15 cellular contexts compared by ENCODE assay signal in genomic region chr22:48575567-48576332, GRCh38.
DNase-seq lines count a peak whose midpoint lies in the region; ATAC-seq, FAIRE-seq and TF ChIP-seq lines count a peak whose summit lies in the region.
"Had no signal": no experiment of that assay in that cellular context is flagged by ENCODE, and none has a peak within 500 bp of the region (broad histone marks: within the 10 kb centered on the region; RNA-seq: fewer than 3 reads in every experiment).

No MANE protein-coding gene starts in this region.

- no peak overlapping the region for H3K56ac ChIP-seq in H1 (replicated peaks; ENCODE audit: insufficient read length, low read depth, low read length)

- H3K27me3 Mint-ChIP-seq in stimulated activated naive CD8-positive, alpha-beta T cell treated with anti-CD3 and anti-CD28 coated beads, Interleukin-15, amount 100 ng/mL, for 72 hours: peaks cover 55% of the 10 kb centered on the region
- H3K27me3 Mint-ChIP-seq in type B pancreatic cell: peaks cover 35% of the 10 kb centered on the region

- H3K4me2 ChIP-seq in H1 (ENCODE audit: insufficient read depth in 1 of 2, low read depth in 2 of 2, low read length in 2 of 2): peak overlapping the region in 1 of 2 experiments; percentile 53; a peak in 3 of 4 replicates

- peaks cover 0 to 10% (median 4%) of the 10 kb centered on the region in 4 experiments; a peak in 2 of 7 replicates for H3K4me1 ChIP-seq in H1 (replicated peaks in 1 of 4; ENCODE audit: control insufficient read depth in 3 of 4, insufficient read depth in 4 of 4, low read length in 3 of 4)
- H3K4me1 ChIP-seq: BE2C had no signal

- TF ChIP-seq CTCF in H1 (IDR thresholded peaks at IDR 0.05; ENCODE audit: control extremely low read depth in 1 of 3, insufficient read depth in 1 of 3, low read depth in 1 of 3, low read length in 3 of 3) (no peak), omental fat pad (IDR thresholded peaks at IDR 0.05) (no peak), type B pancreatic cell (conservative IDR thresholded peaks at IDR 0.05) (no peak)

- no peak overlapping the region for H2AK5ac ChIP-seq in H1 (ENCODE audit: low read depth, low read length)

- H2BK12ac ChIP-seq in H1 (ENCODE audit: low read depth, low read length): no peak overlapping the region

- CTCF ChIA-PET in H1 (lab: Charles Lee; ENCODE audit: partially characterized antibody): interaction anchor here (1.7 kb wide), 1 partner anchor 366 kb away, joined by 3 read pairs; no protein-coding TSS in a partner anchor

- H3K9me3 Mint-ChIP-seq in stimulated activated naive CD8-positive, alpha-beta T cell treated with anti-CD3 and anti-CD28 coated beads, Interleukin-15, amount 100 ng/mL, for 72 hours: peaks cover 13 to 16% of the 10 kb centered on the region in 2 donors
- no peaks in the 10 kb centered on the region for H3K9me3 Mint-ChIP-seq in type B pancreatic cell

- no peak overlapping the region for H2BK20ac ChIP-seq in H1 (ENCODE audit: low read length)

- no peaks in the 10 kb centered on the region for H3K4me1 Mint-ChIP-seq in stimulated activated naive CD8-positive, alpha-beta T cell treated with anti-CD3 and anti-CD28 coated beads, Interleukin-15, amount 100 ng/mL, for 72 hours
- peaks cover 12% of the 10 kb centered on the region for H3K4me1 Mint-ChIP-seq in type B pancreatic cell (ENCODE audit: unreplicated experiment)
- H3K4me1 Mint-ChIP-seq: activated naive CD8-positive, alpha-beta T cell treated with anti-CD3 and anti-CD28 coated beads for 36 hours; stimulated activated effector memory CD8-positive, alpha-beta T cell treated with anti-CD3 and anti-CD28 coated beads, Interleukin-12 subunit alpha, Interleukin-12 subunit beta, amount 100 ng/mL, for 72 hours had no signal

- H3K79me2 ChIP-seq in H1 (ENCODE audit: control insufficient read depth in 1 of 2, insufficient read depth in 2 of 2, low read length in 2 of 2): peaks cover 0 to 7% of the 10 kb centered on the region in 2 experiments; a peak in 1 of 4 replicates

- H3K36me3 ChIP-seq in H1 (ENCODE audit: control insufficient read depth in 2 of 4, insufficient read depth in 4 of 4, low read length in 3 of 4): no peaks in the 10 kb centered on the region
- H3K36me3 ChIP-seq: BE2C, gastroesophageal sphincter had no signal

- H3K4me3 ChIP-seq in H1 (ENCODE audit: extremely low read depth in 1 of 4, insufficient read depth in 2 of 4, low read depth in 3 of 4, low read length in 4 of 4): peak overlapping the region in 3 of 4 experiments; percentile 46 to 69 (median 47); a peak in 5 of 8 replicates

- no peak for TF ChIP-seq EP300 in H1 (IDR thresholded peaks at IDR 0.05; ENCODE audit: borderline replicate concordance in 1 of 2, low read depth in 2 of 2, low read length in 2 of 2)

- DNase-seq in stimulated activated naive CD8-positive, alpha-beta T cell treated with anti-CD3 and anti-CD28 coated beads, Interleukin-15, amount 100 ng/mL, for 72 hours: no peak
- no peak for DNase-seq in stimulated activated naive CD8-positive, alpha-beta T cell treated with anti-CD3 and anti-CD28 coated beads, Interleukin-15, Interleukin-2, amounts not matched to agents 100 U/mL and 50 U/mL, for 24 hours
- DNase-seq in H1 (ENCODE audit: low read depth in 1 of 2, low spot score in 2 of 2) (no peak), omental fat pad (ENCODE audit: low spot score) (no peak), NCI-H2171 (lab: John Stamatoyannopoulos, UW) (no peak), NCI-H2081 treated with DMSO at 0.1 percent for 48 hours (lab: John Stamatoyannopoulos, UW) (no peak), amygdala (lab: John Stamatoyannopoulos, UW) (no peak), type B pancreatic cell (ENCODE audit: extremely low spot score, unreplicated experiment) (no peak)
- DNase-seq: activated CD4-positive, alpha-beta T cell treated with anti-CD3 and anti-CD28 coated beads for 1 hour; activated T-cell treated with anti-CD3 and anti-CD28 coated beads for 4 hours; BE2C had no signal

- H3K9me3 ChIP-seq in H1 (ENCODE audit: insufficient read depth in 2 of 2, low read depth in 1 of 2, low read length in 1 of 2): peaks cover 2 to 3% of the 10 kb centered on the region in 2 experiments; a peak in 3 of 4 replicates

- no peak overlapping the region for H3K4me3 Mint-ChIP-seq in stimulated activated naive CD8-positive, alpha-beta T cell treated with anti-CD3 and anti-CD28 coated beads, Interleukin-15, amount 100 ng/mL, for 72 hours
- no peak overlapping the region for H3K4me3 Mint-ChIP-seq in type B pancreatic cell
- H3K4me3 Mint-ChIP-seq: activated naive CD8-positive, alpha-beta T cell treated with anti-CD3 and anti-CD28 coated beads for 36 hours; stimulated activated effector memory CD8-positive, alpha-beta T cell treated with anti-CD3 and anti-CD28 coated beads, Interleukin-12 subunit alpha, Interleukin-12 subunit beta, amount 100 ng/mL, for 72 hours had no signal

- H4K20me1 ChIP-seq in H1 (replicated peaks in 1 of 2; ENCODE audit: control insufficient read depth in 1 of 2, insufficient read depth in 2 of 2, low read length in 2 of 2): peaks cover 17 to 23% of the 10 kb centered on the region in 2 experiments

- no CpG with 5 or more reads among the region's 128 CpGs for WGBS in H1 (ENCODE audit: extremely low coverage in 1 of 2, insufficient coverage in 1 of 2, insufficient read length in 1 of 2, insufficient replicate concordance in 2 of 2, low coverage in 1 of 2, low lambda C conversion rate in 2 of 2, missing lambda C conversion rate in 1 of 2), 2 experiments

- H3K23me2 ChIP-seq in H1 (ENCODE audit: low read depth, low read length): peaks cover 4% of the 10 kb centered on the region; the same call in 1 of the 2 replicates

- H2BK120ac ChIP-seq in H1 (replicated peaks; ENCODE audit: low read depth, low read length): no peak overlapping the region

- H3K18ac ChIP-seq in H1 (ENCODE audit: extremely low read depth, low read length): no peak overlapping the region

- H3K27me3 ChIP-seq in H1 (replicated peaks in 1 of 4; ENCODE audit: control insufficient read depth in 3 of 4, extremely low read depth in 1 of 4, insufficient read depth in 3 of 4, low read length in 3 of 4): peaks cover 0 to 12% (median 3%) of the 10 kb centered on the region in 4 experiments; a peak in 3 of 7 replicates
- H3K27me3 ChIP-seq: BE2C had no signal

- H3K9ac ChIP-seq in H1 (replicated peaks in 1 of 4; ENCODE audit: extremely low read depth in 1 of 4, low read depth in 3 of 4, low read length in 3 of 4): peak overlapping the region in 1 of 4 experiments; percentile 73; a peak in 1 of 7 replicates

- H4K91ac ChIP-seq in H1 (replicated peaks; ENCODE audit: insufficient read length, low read length): no peak overlapping the region

- no peak overlapping the region for H3K23ac ChIP-seq in H1 (ENCODE audit: insufficient read length)

- no peak overlapping the region for H2AFZ ChIP-seq in H1 (ENCODE audit: low read length)

- no peak overlapping the region for H3K27ac ChIP-seq in H1 (ENCODE audit: low read depth, low read length)

- no peak overlapping the region for H3K27ac Mint-ChIP-seq in stimulated activated naive CD8-positive, alpha-beta T cell treated with anti-CD3 and anti-CD28 coated beads, Interleukin-15, amount 100 ng/mL, for 72 hours
- H3K27ac Mint-ChIP-seq in type B pancreatic cell: no peak overlapping the region
- H3K27ac Mint-ChIP-seq: activated naive CD8-positive, alpha-beta T cell treated with anti-CD3 and anti-CD28 coated beads for 36 hours; stimulated activated effector memory CD8-positive, alpha-beta T cell treated with anti-CD3 and anti-CD28 coated beads, Interleukin-12 subunit alpha, Interleukin-12 subunit beta, amount 100 ng/mL, for 72 hours had no signal

- peak; percentile 5 for ATAC-seq in stimulated activated naive CD8-positive, alpha-beta T cell treated with anti-CD3 and anti-CD28 coated beads, Interleukin-15, amount 100 ng/mL, for 72 hours
- ATAC-seq in stimulated activated naive CD8-positive, alpha-beta T cell treated with anti-CD3 and anti-CD28 coated beads, Interleukin-15, Interleukin-2, amounts not matched to agents 100 U/mL and 50 U/mL, for 24 hours: no peak
- peak; percentile 49 for ATAC-seq in omental fat pad (ENCODE audit: low FRiP score)

- H3K36me3 Mint-ChIP-seq in type B pancreatic cell: no peaks in the 10 kb centered on the region
- H3K36me3 Mint-ChIP-seq: activated naive CD8-positive, alpha-beta T cell treated with anti-CD3 and anti-CD28 coated beads for 36 hours; stimulated activated effector memory CD8-positive, alpha-beta T cell treated with anti-CD3 and anti-CD28 coated beads, Interleukin-12 subunit alpha, Interleukin-12 subunit beta, amount 100 ng/mL, for 72 hours had no signal

- POLR2A ChIA-PET in H1 (lab: Charles Lee; ENCODE audit: partially characterized antibody): no interaction called here

- H3K79me1 ChIP-seq in H1 (ENCODE audit: low read depth, low read length): peaks cover 4% of the 10 kb centered on the region

- no peak for FAIRE-seq in H1 (lab: Jason Lieb, UNC)
- FAIRE-seq: keratinocyte had no signal

- H3K14ac ChIP-seq in H1 (ENCODE audit: insufficient read length): no peak overlapping the region

- H4K5ac ChIP-seq in H1 (ENCODE audit: insufficient read length, low read depth, low read length): no peak overlapping the region

- no peak for TF ChIP-seq POLR2A in H1 (IDR thresholded peaks at IDR 0.05; ENCODE audit: control extremely low read depth in 1 of 2, low read depth in 2 of 2, low read length in 2 of 2)

- H2BK15ac ChIP-seq in H1 (ENCODE audit: low read length): no peak overlapping the region

- no peak overlapping the region for H4K8ac ChIP-seq in H1 (ENCODE audit: extremely low read depth, insufficient read depth, low read length)

- H3K4ac ChIP-seq in H1 (replicated peaks; ENCODE audit: insufficient read length, low read depth, low read length): no peak overlapping the region

- H2BK5ac ChIP-seq in H1 (ENCODE audit: low read depth, low read length): no peak overlapping the region

- TF ChIP-seq RAD21 in H1 (IDR thresholded peaks at IDR 0.05 in 1 of 2, conservative IDR thresholded peaks at IDR 0.05 in 1 of 2; ENCODE audit: low read depth in 2 of 2, low read length in 2 of 2): no peak

TF ChIP-seq in H1, 55 proteins besides CTCF, POLR2A, EP300 and RAD21 (continues in another document):
- TF ChIP-seq ATF2 (IDR thresholded peaks at IDR 0.05; ENCODE audit: low read length) (no peak), SP1 (IDR thresholded peaks at IDR 0.05; ENCODE audit: low read depth, low read length) (no peak), CEBPB (IDR thresholded peaks at IDR 0.05; ENCODE audit: low read depth, low read length) (no peak), TBP (IDR thresholded peaks at IDR 0.05; ENCODE audit: low read depth, low read length) (no peak)
